ENCODE assay signal across 1 cellular context in genomic region chr3:13282986-13283876, GRCh38.
TF ChIP-seq lines count a peak whose summit lies in the region.

No MANE protein-coding gene starts in this region.

TF ChIP-seq in IMR-90, 13 proteins besides CTCF, POLR2A, EP300 and RAD21 (continued from another document):
- TF ChIP-seq, protein P1, sequence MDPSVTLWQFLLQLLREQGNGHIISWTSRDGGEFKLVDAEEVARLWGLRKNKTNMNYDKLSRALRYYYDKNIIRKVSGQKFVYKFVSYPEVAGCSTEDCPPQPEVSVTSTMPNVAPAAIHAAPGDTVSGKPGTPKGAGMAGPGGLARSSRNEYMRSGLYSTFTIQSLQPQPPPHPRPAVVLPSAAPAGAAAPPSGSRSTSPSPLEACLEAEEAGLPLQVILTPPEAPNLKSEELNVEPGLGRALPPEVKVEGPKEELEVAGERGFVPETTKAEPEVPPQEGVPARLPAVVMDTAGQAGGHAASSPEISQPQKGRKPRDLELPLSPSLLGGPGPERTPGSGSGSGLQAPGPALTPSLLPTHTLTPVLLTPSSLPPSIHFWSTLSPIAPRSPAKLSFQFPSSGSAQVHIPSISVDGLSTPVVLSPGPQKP (IDR thresholded peaks at IDR 0.05; ENCODE audit: borderline replicate concordance, low read depth, low read length): no peak
- TF ChIP-seq CHD1 (IDR thresholded peaks at IDR 0.05; ENCODE audit: low read depth, low read length): no peak
- TF ChIP-seq SMC3 (IDR thresholded peaks at IDR 0.05; ENCODE audit: low read depth, low read length): no peak
